ENCODE assay signal across 23 cellular contexts in genomic region chr14:72882047-72882446, GRCh38. TPM values are rescaled to one million over a fixed set of nuclear protein-coding genes. Genes with fewer than 3 reads are reported as not detected.
"Had no signal": no experiment of that assay in that cellular context is flagged by ENCODE, and none has a peak within 500 bp of the region (broad histone marks: within the 10 kb centered on the region; RNA-seq: fewer than 3 reads in every experiment).

No MANE protein-coding gene starts in this region.

- H3K36me3 ChIP-seq: SJSA1 had no signal

- H3K27me3 ChIP-seq: MG63, SJSA1 had no signal

- H3K9me3 ChIP-seq: MG63, SJSA1 had no signal

- DNase-seq: Karpas-422, KG1, MG63, NCI-H1092, NCI-H1105 treated with DMSO at 0.1 percent for 48 hours, NCI-H1417 treated with DMSO at 0.1 percent for 48 hours, NCI-H146, NCI-H1694 treated with DMSO at 0.1 percent for 48 hours, NCI-H1930, NCI-H2081, NCI-H2107, NCI-H226, NCI-H446, NCI-H510A, NCI-H524 treated with DMSO at 0.1 percent for 48 hours, NCI-H774, Right ventricle myocardium superior, RPMI8226, SIG-M5 had no signal

- FAIRE-seq: RCC 7860 had no signal

- H3K4me3 ChIP-seq: MG63, SJSA1, SK-N-MC had no signal

- H3K27ac ChIP-seq: SJSA1, SK-N-MC had no signal

RNA-seq across cellular contexts. Expression of gene DPF3, which starts 11.9 kb away (rescaled TPM):
- total RNA-seq: HT-29 had no signal
